Comparison of ENCODE assay signal across 1 cellular context in the genomic region with DNA sequence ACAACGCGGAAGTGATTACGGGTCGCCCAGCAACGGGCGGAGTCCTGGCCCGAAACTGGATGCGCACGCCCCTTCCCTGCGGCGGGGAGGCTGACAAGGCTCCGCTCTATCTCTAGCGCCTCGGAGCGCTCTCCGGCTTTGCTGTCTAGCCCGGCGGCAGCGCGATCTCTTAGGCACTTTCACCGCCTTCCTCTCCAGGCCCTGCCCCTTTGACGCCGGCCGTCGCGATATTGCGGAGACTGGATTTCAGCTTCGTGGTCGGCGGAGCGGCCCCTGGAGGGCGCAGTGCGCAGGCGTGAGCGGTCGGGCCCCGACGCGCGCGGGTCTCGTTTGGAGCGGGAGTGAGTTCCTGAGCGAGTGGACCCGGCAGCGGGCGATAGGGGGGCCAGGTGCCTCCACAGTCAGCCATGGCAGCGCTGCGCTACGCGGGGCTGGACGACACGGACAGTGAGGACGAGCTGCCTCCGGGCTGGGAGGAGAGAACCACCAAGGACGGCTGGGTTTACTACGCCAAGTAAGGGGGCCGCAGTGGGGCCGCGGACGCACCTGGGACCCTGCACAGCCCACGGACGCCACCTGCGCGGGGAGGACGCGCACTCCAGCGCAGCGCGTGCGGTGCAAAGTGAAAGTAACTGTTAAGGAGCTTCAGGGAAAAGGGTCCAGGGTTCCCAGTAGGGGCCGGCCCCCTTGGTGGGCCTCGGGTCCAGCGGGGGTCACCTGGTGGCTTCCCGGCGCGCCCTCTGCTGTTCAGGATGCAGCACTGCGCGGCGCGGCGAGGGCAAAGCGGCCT.
A peak's percentile ranks its signal among the peaks of the same experiment; 100 is the strongest.
TF ChIP-seq lines count a peak whose summit lies in the region.

TSS of gene WWOX (plus strand) at position 283 of the 790 bp plus-strand sequence.

TF ChIP-seq in HEK293, 187 proteins besides CTCF, POLR2A, EP300 and RAD21 (continued from another document and continues in another):
- TF ChIP-seq AEBP2 (tag by site-specific recombination; IDR thresholded peaks at IDR 0.05; ENCODE audit: borderline replicate concordance), result no peak
- peak; percentile 79 for TF ChIP-seq ZNF501 (tag by site-specific recombination; IDR thresholded peaks at IDR 0.05)
- TF ChIP-seq, protein P1, sequence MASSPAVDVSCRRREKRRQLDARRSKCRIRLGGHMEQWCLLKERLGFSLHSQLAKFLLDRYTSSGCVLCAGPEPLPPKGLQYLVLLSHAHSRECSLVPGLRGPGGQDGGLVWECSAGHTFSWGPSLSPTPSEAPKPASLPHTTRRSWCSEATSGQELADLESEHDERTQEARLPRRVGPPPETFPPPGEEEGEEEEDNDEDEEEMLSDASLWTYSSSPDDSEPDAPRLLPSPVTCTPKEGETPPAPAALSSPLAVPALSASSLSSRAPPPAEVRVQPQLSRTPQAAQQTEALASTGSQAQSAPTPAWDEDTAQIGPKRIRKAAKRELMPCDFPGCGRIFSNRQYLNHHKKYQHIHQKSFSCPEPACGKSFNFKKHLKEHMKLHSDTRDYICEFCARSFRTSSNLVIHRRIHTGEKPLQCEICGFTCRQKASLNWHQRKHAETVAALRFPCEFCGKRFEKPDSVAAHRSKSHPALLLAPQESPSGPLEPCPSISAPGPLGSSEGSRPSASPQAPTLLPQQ (tag by site-specific recombination; IDR thresholded peaks at IDR 0.05), result peak; percentile 96
- no peak for TF ChIP-seq ZBTB1 (tag by site-specific recombination; IDR thresholded peaks at IDR 0.05)
- TF ChIP-seq ZNF394 (tag by site-specific recombination; IDR thresholded peaks at IDR 0.05; ENCODE audit: borderline replicate concordance), result peak; percentile 55; the same call in 1 of the 2 replicates
- TF ChIP-seq, protein P2, sequence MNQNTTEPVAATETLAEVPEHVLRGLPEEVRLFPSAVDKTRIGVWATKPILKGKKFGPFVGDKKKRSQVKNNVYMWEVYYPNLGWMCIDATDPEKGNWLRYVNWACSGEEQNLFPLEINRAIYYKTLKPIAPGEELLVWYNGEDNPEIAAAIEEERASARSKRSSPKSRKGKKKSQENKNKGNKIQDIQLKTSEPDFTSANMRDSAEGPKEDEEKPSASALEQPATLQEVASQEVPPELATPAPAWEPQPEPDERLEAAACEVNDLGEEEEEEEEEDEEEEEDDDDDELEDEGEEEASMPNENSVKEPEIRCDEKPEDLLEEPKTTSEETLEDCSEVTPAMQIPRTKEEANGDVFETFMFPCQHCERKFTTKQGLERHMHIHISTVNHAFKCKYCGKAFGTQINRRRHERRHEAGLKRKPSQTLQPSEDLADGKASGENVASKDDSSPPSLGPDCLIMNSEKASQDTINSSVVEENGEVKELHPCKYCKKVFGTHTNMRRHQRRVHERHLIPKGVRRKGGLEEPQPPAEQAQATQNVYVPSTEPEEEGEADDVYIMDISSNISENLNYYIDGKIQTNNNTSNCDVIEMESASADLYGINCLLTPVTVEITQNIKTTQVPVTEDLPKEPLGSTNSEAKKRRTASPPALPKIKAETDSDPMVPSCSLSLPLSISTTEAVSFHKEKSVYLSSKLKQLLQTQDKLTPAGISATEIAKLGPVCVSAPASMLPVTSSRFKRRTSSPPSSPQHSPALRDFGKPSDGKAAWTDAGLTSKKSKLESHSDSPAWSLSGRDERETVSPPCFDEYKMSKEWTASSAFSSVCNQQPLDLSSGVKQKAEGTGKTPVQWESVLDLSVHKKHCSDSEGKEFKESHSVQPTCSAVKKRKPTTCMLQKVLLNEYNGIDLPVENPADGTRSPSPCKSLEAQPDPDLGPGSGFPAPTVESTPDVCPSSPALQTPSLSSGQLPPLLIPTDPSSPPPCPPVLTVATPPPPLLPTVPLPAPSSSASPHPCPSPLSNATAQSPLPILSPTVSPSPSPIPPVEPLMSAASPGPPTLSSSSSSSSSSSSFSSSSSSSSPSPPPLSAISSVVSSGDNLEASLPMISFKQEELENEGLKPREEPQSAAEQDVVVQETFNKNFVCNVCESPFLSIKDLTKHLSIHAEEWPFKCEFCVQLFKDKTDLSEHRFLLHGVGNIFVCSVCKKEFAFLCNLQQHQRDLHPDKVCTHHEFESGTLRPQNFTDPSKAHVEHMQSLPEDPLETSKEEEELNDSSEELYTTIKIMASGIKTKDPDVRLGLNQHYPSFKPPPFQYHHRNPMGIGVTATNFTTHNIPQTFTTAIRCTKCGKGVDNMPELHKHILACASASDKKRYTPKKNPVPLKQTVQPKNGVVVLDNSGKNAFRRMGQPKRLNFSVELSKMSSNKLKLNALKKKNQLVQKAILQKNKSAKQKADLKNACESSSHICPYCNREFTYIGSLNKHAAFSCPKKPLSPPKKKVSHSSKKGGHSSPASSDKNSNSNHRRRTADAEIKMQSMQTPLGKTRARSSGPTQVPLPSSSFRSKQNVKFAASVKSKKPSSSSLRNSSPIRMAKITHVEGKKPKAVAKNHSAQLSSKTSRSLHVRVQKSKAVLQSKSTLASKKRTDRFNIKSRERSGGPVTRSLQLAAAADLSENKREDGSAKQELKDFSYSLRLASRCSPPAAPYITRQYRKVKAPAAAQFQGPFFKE (tag by site-specific recombination; IDR thresholded peaks at IDR 0.05; ENCODE audit: borderline replicate concordance), result 0 out of 2 replicates have a peak, but pooled peaks have one; percentile 31
- no peak for TF ChIP-seq ZNF274 (IDR thresholded peaks at IDR 0.05; ENCODE audit: low read length)
- no peak for TF ChIP-seq ZNF274 (tag by site-specific recombination; IDR thresholded peaks at IDR 0.05; ENCODE audit: borderline replicate concordance)
- no peak for TF ChIP-seq ZNF626 (tag by site-specific recombination; IDR thresholded peaks at IDR 0.05)
- TF ChIP-seq ZSCAN23 (tag by site-specific recombination; IDR thresholded peaks at IDR 0.05), result 0 out of 2 replicates have a peak, but pooled peaks have one; percentile 58
- no peak for TF ChIP-seq ZNF600 (tag by site-specific recombination; IDR thresholded peaks at IDR 0.05)
- TF ChIP-seq ZNF548 (tag by site-specific recombination; IDR thresholded peaks at IDR 0.05), result no peak
- peak; percentile 32 for TF ChIP-seq ZFHX2 (tag by site-specific recombination; conservative IDR thresholded peaks at IDR 0.05)
- peak; percentile 83 for TF ChIP-seq ZNF335 (tag by site-specific recombination; conservative IDR thresholded peaks at IDR 0.05)
- TF ChIP-seq, protein P3, sequence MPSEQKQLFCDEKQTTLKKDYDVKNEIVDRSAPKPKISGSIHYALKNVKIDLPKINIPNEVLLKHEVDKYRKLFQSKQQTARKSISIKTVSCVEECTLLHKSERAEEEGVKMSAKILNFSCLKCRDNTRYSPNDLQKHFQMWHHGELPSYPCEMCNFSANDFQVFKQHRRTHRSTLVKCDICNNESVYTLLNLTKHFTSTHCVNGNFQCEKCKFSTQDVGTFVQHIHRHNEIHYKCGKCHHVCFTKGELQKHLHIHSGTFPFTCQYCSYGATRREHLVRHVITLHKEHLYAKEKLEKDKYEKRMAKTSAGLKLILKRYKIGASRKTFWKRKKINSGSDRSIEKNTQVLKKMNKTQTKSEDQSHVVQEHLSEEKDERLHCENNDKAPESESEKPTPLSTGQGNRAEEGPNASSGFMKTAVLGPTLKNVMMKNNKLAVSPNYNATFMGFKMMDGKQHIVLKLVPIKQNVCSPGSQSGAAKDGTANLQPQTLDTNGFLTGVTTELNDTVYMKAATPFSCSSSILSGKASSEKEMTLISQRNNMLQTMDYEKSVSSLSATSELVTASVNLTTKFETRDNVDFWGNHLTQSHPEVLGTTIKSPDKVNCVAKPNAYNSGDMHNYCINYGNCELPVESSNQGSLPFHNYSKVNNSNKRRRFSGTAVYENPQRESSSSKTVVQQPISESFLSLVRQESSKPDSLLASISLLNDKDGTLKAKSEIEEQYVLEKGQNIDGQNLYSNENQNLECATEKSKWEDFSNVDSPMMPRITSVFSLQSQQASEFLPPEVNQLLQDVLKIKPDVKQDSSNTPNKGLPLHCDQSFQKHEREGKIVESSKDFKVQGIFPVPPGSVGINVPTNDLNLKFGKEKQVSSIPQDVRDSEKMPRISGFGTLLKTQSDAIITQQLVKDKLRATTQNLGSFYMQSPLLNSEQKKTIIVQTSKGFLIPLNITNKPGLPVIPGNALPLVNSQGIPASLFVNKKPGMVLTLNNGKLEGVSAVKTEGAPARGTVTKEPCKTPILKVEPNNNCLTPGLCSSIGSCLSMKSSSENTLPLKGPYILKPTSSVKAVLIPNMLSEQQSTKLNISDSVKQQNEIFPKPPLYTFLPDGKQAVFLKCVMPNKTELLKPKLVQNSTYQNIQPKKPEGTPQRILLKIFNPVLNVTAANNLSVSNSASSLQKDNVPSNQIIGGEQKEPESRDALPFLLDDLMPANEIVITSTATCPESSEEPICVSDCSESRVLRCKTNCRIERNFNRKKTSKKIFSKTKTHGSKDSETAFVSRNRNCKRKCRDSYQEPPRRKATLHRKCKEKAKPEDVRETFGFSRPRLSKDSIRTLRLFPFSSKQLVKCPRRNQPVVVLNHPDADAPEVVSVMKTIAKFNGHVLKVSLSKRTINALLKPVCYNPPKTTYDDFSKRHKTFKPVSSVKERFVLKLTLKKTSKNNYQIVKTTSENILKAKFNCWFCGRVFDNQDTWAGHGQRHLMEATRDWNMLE (tag by site-specific recombination; conservative IDR thresholded peaks at IDR 0.05; ENCODE audit: low read depth), result peak; percentile 63
- TF ChIP-seq HOXD13 (CRISPR knock-in tag; IDR thresholded peaks at IDR 0.05; ENCODE audit: borderline replicate concordance), result no peak
- peak; percentile 79 for TF ChIP-seq PRDM10 (tag by site-specific recombination; IDR thresholded peaks at IDR 0.05)
- peak; percentile 95 for TF ChIP-seq KLF17 (tag by site-specific recombination; IDR thresholded peaks at IDR 0.05)
- TF ChIP-seq, protein P4, sequence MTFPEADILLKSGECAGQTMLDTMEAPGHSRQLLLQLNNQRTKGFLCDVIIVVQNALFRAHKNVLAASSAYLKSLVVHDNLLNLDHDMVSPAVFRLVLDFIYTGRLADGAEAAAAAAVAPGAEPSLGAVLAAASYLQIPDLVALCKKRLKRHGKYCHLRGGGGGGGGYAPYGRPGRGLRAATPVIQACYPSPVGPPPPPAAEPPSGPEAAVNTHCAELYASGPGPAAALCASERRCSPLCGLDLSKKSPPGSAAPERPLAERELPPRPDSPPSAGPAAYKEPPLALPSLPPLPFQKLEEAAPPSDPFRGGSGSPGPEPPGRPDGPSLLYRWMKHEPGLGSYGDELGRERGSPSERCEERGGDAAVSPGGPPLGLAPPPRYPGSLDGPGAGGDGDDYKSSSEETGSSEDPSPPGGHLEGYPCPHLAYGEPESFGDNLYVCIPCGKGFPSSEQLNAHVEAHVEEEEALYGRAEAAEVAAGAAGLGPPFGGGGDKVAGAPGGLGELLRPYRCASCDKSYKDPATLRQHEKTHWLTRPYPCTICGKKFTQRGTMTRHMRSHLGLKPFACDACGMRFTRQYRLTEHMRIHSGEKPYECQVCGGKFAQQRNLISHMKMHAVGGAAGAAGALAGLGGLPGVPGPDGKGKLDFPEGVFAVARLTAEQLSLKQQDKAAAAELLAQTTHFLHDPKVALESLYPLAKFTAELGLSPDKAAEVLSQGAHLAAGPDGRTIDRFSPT (tag by site-specific recombination; IDR thresholded peaks at IDR 0.05), result no peak
- TF ChIP-seq SP7 (tag by site-specific recombination; IDR thresholded peaks at IDR 0.05), result peak; percentile 92
- peak; percentile 98 for TF ChIP-seq ZXDB (tag by site-specific recombination; IDR thresholded peaks at IDR 0.05)
- TF ChIP-seq, protein P5, sequence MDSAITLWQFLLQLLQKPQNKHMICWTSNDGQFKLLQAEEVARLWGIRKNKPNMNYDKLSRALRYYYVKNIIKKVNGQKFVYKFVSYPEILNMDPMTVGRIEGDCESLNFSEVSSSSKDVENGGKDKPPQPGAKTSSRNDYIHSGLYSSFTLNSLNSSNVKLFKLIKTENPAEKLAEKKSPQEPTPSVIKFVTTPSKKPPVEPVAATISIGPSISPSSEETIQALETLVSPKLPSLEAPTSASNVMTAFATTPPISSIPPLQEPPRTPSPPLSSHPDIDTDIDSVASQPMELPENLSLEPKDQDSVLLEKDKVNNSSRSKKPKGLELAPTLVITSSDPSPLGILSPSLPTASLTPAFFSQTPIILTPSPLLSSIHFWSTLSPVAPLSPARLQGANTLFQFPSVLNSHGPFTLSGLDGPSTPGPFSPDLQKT (IDR thresholded peaks at IDR 0.05; ENCODE audit: borderline replicate concordance, low read depth, low read length), result no peak
- peak; percentile 85 for TF ChIP-seq KLF7 (tag by site-specific recombination; IDR thresholded peaks at IDR 0.05; ENCODE audit: borderline replicate concordance)
- TF ChIP-seq ZNF366 (tag by site-specific recombination; conservative IDR thresholded peaks at IDR 0.05), result no peak
